Comparison of ENCODE assay signal across 5 cellular contexts in the genomic region with DNA sequence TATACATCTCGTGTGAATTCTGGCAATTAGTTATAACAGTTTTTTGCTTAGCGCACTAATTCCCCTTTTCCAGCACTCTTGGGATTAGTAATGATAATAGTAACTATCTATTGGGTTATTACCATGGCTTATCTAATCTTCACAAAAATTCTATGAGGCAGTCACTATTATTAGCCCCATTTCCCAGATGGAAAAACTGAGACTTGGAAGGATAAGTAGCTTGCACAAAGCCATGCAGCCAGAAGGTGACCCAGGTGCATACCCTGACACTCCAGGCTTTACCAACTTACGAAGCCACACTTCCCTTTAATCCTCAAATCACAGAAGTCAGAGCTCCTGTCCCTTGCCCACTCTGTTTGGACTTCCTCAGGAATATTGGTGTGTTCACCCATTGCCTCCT.
"Had no signal": no experiment of that assay in that cellular context is flagged by ENCODE, and none has a peak within 500 bp of the region (broad histone marks: within the 10 kb centered on the region; RNA-seq: fewer than 3 reads in every experiment).

No MANE protein-coding gene starts in this region.

- DNase-seq: IMR-90, KBM-7, KG1 had no signal

- H3K27ac ChIP-seq: HL-60, KMS-11 had no signal

- H3K9ac ChIP-seq: KMS-11 had no signal

- H3K4me2 ChIP-seq: KMS-11 had no signal
